ENCODE assay signal across 2 cellular contexts in the genomic region with DNA sequence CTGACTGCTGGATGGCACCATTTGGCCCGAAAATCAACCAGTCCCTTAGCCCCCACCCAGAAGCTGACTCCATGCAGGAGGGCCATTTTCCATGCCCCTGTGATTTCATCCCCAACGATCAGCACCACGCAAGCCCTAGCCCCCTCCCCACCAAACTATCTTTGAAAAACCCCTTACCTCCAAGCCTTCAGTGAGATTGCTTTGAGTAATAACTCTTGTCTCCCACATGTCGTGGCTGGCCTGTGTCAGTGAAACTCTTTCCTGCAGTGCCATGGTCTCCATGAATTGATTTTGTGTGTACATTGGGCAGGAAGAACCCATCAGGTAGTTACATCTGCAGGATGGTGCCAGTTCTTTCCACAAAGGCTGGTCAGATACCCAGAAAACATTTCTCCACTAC. TPM values are rescaled to one million over a fixed set of nuclear protein-coding genes. Genes with fewer than 3 reads are reported as not detected.
"Had no signal": no experiment of that assay in that cellular context is flagged by ENCODE, and none has a peak within 500 bp of the region (broad histone marks: within the 10 kb centered on the region; RNA-seq: fewer than 3 reads in every experiment).

No MANE protein-coding gene starts in this region.

RNA-seq across cellular contexts. Expression of gene RNU1-2, which starts 2.0 kb away (rescaled TPM):
- total RNA-seq: LHCN-M2 had no signal
- polyA plus RNA-seq: SK-N-SH had no signal
